ENCODE assay signal across 27 cellular contexts in the genomic region with DNA sequence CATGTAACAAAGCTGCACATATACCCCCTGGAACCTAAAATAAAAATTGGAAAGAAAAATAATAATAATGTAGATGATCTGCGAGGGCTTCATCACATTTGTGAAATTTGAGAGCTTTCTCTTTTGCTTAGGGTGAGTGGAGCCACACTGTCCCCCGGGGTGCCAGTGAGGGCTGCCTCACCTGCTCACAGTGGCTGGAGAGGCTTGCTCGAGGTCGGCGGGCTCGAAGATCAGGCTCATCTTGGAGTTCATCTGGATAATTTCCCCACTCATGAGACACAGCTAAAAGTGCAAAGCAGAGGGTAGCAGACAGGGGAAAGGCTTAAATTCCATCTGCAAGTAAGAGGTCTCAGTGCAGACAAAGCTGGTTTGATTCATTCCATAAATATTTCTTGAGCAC.
"Had no signal": no experiment of that assay in that cellular context is flagged by ENCODE, and none has a peak within 500 bp of the region (broad histone marks: within the 10 kb centered on the region; RNA-seq: fewer than 3 reads in every experiment).

No MANE protein-coding gene starts in this region.

- ATAC-seq: gastrocnemius medialis; heart left ventricle; left cardiac atrium; left lung; naive thymus-derived CD8-positive, alpha-beta T cell; pancreas; right lobe of liver; stimulated activated naive CD8-positive, alpha-beta T cell treated with anti-CD3 and anti-CD28 coated beads, Interleukin-15, amount 100 ng/mL, for 72 hours; upper lobe of right lung had no signal

- H3K27ac Mint-ChIP-seq: naive thymus-derived CD8-positive, alpha-beta T cell; stimulated activated naive CD8-positive, alpha-beta T cell treated with anti-CD3 and anti-CD28 coated beads, Interleukin-15, amount 100 ng/mL, for 72 hours had no signal

- H3K4me1 ChIP-seq: gastrocnemius medialis, left lung, pancreas, right lobe of liver, suprapubic skin, transverse colon, upper lobe of right lung, uterus had no signal

- H3K4me2 ChIP-seq: smooth muscle cell had no signal

- H3K4me3 ChIP-seq: dorsolateral prefrontal cortex, gastrocnemius medialis, heart left ventricle, left lung, pancreas, right lobe of liver, smooth muscle cell, suprapubic skin, transverse colon, upper lobe of right lung, uterus had no signal

- FAIRE-seq: colon, islet of Langerhans, pancreas had no signal

- H3K36me3 Mint-ChIP-seq: naive thymus-derived CD8-positive, alpha-beta T cell had no signal

- H3K4me3 Mint-ChIP-seq: naive thymus-derived CD8-positive, alpha-beta T cell; stimulated activated naive CD8-positive, alpha-beta T cell treated with anti-CD3 and anti-CD28 coated beads, Interleukin-15, amount 100 ng/mL, for 72 hours had no signal

- DNase-seq: dorsolateral prefrontal cortex; effector CD4-positive, alpha-beta T cell; foreskin fibroblast; gastrocnemius medialis; heart left ventricle; hippocampal formation; left cardiac atrium; left lung; mesendoderm; naive thymus-derived CD8-positive, alpha-beta T cell; pancreas; retina; right lobe of liver; stimulated activated CD4-positive, alpha-beta T cell treated with anti-CD3 and anti-CD28 coated beads, Interleukin-12 subunit alpha, Interleukin-12 subunit beta, amount 100 ng/mL, for 4 hours; stimulated activated CD4-positive, alpha-beta T cell treated with anti-CD3 and anti-CD28 coated beads, Interleukin-1b, Interleukin-23, amount 100 ng/mL, for 48 hours; stimulated activated CD4-positive, alpha-beta T cell treated with anti-CD3 and anti-CD28 coated beads, Interleukin-4, amount 100 ng/mL, for 1 hour; stimulated activated CD8-positive, alpha-beta memory T cell treated with anti-CD3 and anti-CD28 coated beads, Interleukin-4, amount 100 ng/mL, for 48 hours; stimulated activated naive CD4-positive, alpha-beta T cell; stimulated activated naive CD8-positive, alpha-beta T cell treated with anti-CD3 and anti-CD28 coated beads, Interleukin-15, amount 100 ng/mL, for 72 hours; transverse colon; upper lobe of right lung; uterus had no signal

- H3K9me3 ChIP-seq: gastrocnemius medialis, heart left ventricle, left lung, neutrophil, pancreas, right lobe of liver, suprapubic skin, transverse colon, upper lobe of right lung, uterus had no signal

- H3K36me3 ChIP-seq: gastrocnemius medialis, heart left ventricle, left lung, neutrophil, pancreas, right lobe of liver, suprapubic skin, transverse colon, upper lobe of right lung, uterus had no signal

- H3K27me3 ChIP-seq: dorsolateral prefrontal cortex, gastrocnemius medialis, heart left ventricle, left lung, neutrophil, pancreas, right lobe of liver, suprapubic skin, transverse colon, upper lobe of right lung, uterus had no signal

- H3K27ac ChIP-seq: dorsolateral prefrontal cortex, gastrocnemius medialis, heart left ventricle, left lung, neutrophil, pancreas, right lobe of liver, suprapubic skin, transverse colon, upper lobe of right lung, uterus had no signal
